10 cellular contexts compared by ENCODE assay signal in genomic region chr14:21536395-21537087, GRCh38. TPM values are rescaled to one million over a fixed set of nuclear protein-coding genes. Genes with fewer than 3 reads are reported as not detected.
DNase-seq lines count a peak whose midpoint lies in the region; ATAC-seq, FAIRE-seq and TF ChIP-seq lines count a peak whose summit lies in the region.
"Had no signal": no experiment of that assay in that cellular context is flagged by ENCODE, and none has a peak within 500 bp of the region (broad histone marks: within the 10 kb centered on the region; RNA-seq: fewer than 3 reads in every experiment).

No MANE protein-coding gene starts in this region.

- peak overlapping the region; percentile 92 for H3K18ac ChIP-seq in H9 (ENCODE audit: insufficient read length, low read depth, low read length)

- DNase-seq in H9 (peak; percentile 56), astrocyte of the hippocampus (ENCODE audit: low read depth, low spot score) (peak; percentile 24), iPS-NIHi11 (ENCODE audit: low spot score) (peak; percentile 33), sciatic nerve (ENCODE audit: low spot score) (no peak), D721Med (ENCODE audit: insufficient read length, low spot score) (no peak), posterior vena cava (ENCODE audit: low spot score) (no peak)
- no peak for DNase-seq in activated T-helper 1 cell treated with anti-CD3 and anti-CD28 coated beads, Interleukin-12 subunit alpha, Interleukin-12 subunit beta, Interleukin-2, Interleukin-4 antibody, amounts not matched to agents 30 ng/mL and 10 ng/mL and 1 ng/mL, durations not matched to agents 14 hours and 24 hours and 36 hours (ENCODE audit: low spot score)

- no peak overlapping the region for H2BK120ac ChIP-seq in H9 (ENCODE audit: low read depth, low read length, poor library complexity, severe bottlenecking)

- no peak overlapping the region for H3K23ac ChIP-seq in H9 (ENCODE audit: insufficient read length, low read depth, low read length)

- H3K27me3 Mint-ChIP-seq in H9 (ENCODE audit: low read depth) = no peaks in the 10 kb centered on the region
- peaks cover 54% of the 10 kb centered on the region for H3K27me3 Mint-ChIP-seq in activated T-helper 1 cell treated with anti-CD3 and anti-CD28 coated beads, Interleukin-12 subunit alpha, Interleukin-12 subunit beta, Interleukin-2, Interleukin-4 antibody, amounts not matched to agents 30 ng/mL and 10 ng/mL and 1 ng/mL, durations not matched to agents 14 hours and 24 hours and 36 hours (ENCODE audit: insufficient read depth)

- peaks cover 8 to 20% (median 11%) of the 10 kb centered on the region in 3 experiments; a peak in 6 of 7 replicates for H3K36me3 Mint-ChIP-seq in H9 (ENCODE audit: insufficient read depth in 1 of 3, low read depth in 3 of 3)
- H3K36me3 Mint-ChIP-seq in activated T-helper 1 cell treated with anti-CD3 and anti-CD28 coated beads, Interleukin-12 subunit alpha, Interleukin-12 subunit beta, Interleukin-2, Interleukin-4 antibody, amounts not matched to agents 30 ng/mL and 10 ng/mL and 1 ng/mL, durations not matched to agents 14 hours and 24 hours and 36 hours (ENCODE audit: low read depth) = no peaks in the 10 kb centered on the region

- no peak overlapping the region for H2BK12ac ChIP-seq in H9 (ENCODE audit: insufficient read length, low read depth, low read length)

- peaks cover 6% of the 10 kb centered on the region; the same call in 1 of the 2 replicates for H3K4me1 ChIP-seq in H9 (ENCODE audit: insufficient read depth, low read length)

- no peak overlapping the region for H4K91ac ChIP-seq in H9 (ENCODE audit: insufficient read length, low read depth, low read length)

- H3K9me3 Mint-ChIP-seq in H9 = no peaks in the 10 kb centered on the region
- H3K9me3 Mint-ChIP-seq in activated T-helper 1 cell treated with anti-CD3 and anti-CD28 coated beads, Interleukin-12 subunit alpha, Interleukin-12 subunit beta, Interleukin-2, Interleukin-4 antibody, amounts not matched to agents 30 ng/mL and 10 ng/mL and 1 ng/mL, durations not matched to agents 14 hours and 24 hours and 36 hours = no peaks in the 10 kb centered on the region
- H3K9me3 Mint-ChIP-seq: activated T-helper 2 cell treated with anti-CD3 and anti-CD28 coated beads, Interferon-gamma antibody, Interleukin-2, Interleukin-4, amounts not matched to agents 10 μg/mL and 5 μg/mL and 100 μg/mL, durations not matched to agents 14 hours and 24 hours and 36 hours had no signal

- H3K4me2 ChIP-seq in H9 (ENCODE audit: insufficient read depth, insufficient read length, low read length) = peak overlapping the region; percentile 97
- H3K4me2 ChIP-seq: KMS-11 had no signal

- H3K4me3 Mint-ChIP-seq in H9 = peak overlapping the region; percentile 85 to 99
- H3K4me3 Mint-ChIP-seq in activated T-helper 1 cell treated with anti-CD3 and anti-CD28 coated beads, Interleukin-12 subunit alpha, Interleukin-12 subunit beta, Interleukin-2, Interleukin-4 antibody, amounts not matched to agents 30 ng/mL and 10 ng/mL and 1 ng/mL, durations not matched to agents 14 hours and 24 hours and 36 hours = no peak overlapping the region

- peaks cover 49 to 61% of the 10 kb centered on the region in 2 experiments for H3K4me1 Mint-ChIP-seq in H9
- no peaks in the 10 kb centered on the region for H3K4me1 Mint-ChIP-seq in activated T-helper 1 cell treated with anti-CD3 and anti-CD28 coated beads, Interleukin-12 subunit alpha, Interleukin-12 subunit beta, Interleukin-2, Interleukin-4 antibody, amounts not matched to agents 30 ng/mL and 10 ng/mL and 1 ng/mL, durations not matched to agents 14 hours and 24 hours and 36 hours (ENCODE audit: low read depth)

- no peak for FAIRE-seq in D721Med (lab: Jason Lieb, UNC)

- no peak overlapping the region for H4K8ac ChIP-seq in H9 (replicated peaks; ENCODE audit: insufficient read length, low read depth, low read length)

- no peak overlapping the region for H4K5ac ChIP-seq in H9 (ENCODE audit: insufficient read length, low read depth, low read length)

- peak overlapping the region; percentile 66 for H2BK5ac ChIP-seq in H9 (ENCODE audit: insufficient read length, low read length)

- no peak overlapping the region for H2BK20ac ChIP-seq in H9 (ENCODE audit: low read depth, low read length, poor library complexity, severe bottlenecking)

- H3K56ac ChIP-seq in H9 (ENCODE audit: insufficient read length, low read depth, low read length) = no peak overlapping the region

- peak overlapping the region; percentile 87; the same call in 1 of the 2 replicates for H3K14ac ChIP-seq in H9 (ENCODE audit: insufficient read depth, low read length)

- no peaks in the 10 kb centered on the region for H3K9me3 ChIP-seq in H9 (ENCODE audit: control insufficient read depth, low read depth, low read length)

- WGBS in H9 (ENCODE audit: extremely low coverage, insufficient read length, low lambda C conversion rate) = no CpG with 5 or more reads among the region's 26 CpGs

- H3K79me2 ChIP-seq in H9 (ENCODE audit: insufficient read depth, low read length) = peaks cover 27% of the 10 kb centered on the region; the same call in 1 of the 2 replicates

- peak overlapping the region; percentile 82 for H3K9ac ChIP-seq in H9 (ENCODE audit: extremely low read depth, insufficient read length, low read length)
- H3K9ac ChIP-seq: KMS-11 had no signal

- no peaks in the 10 kb centered on the region for H3K79me1 ChIP-seq in H9 (ENCODE audit: insufficient read depth, low read depth, low read length, poor library complexity, severe bottlenecking)

- no peak overlapping the region for H3K4ac ChIP-seq in H9 (ENCODE audit: low read depth, low read length)

- no peak overlapping the region for H2AK5ac ChIP-seq in H9 (ENCODE audit: insufficient read length, low read length)

- H3K27me3 ChIP-seq in H9 (ENCODE audit: insufficient read depth, low read length) = no peaks in the 10 kb centered on the region

- ATAC-seq in sciatic nerve = peak; percentile 41
- ATAC-seq in GM19351 (IDR thresholded peaks at IDR 0.05; ENCODE audit: unreplicated experiment) = no peak

- TF ChIP-seq CTCF in H9 (conservative IDR thresholded peaks at IDR 0.05) (no peak), D721Med (IDR thresholded peaks at IDR 0.05; ENCODE audit: insufficient read depth, missing control alignments) (no peak)

- H3T11ph ChIP-seq in H9 (ENCODE audit: low read length) = no peak overlapping the region

- H3K23me2 ChIP-seq in H9 (ENCODE audit: insufficient read length, low read depth, low read length, poor library complexity, severe bottlenecking) = peaks cover 16% of the 10 kb centered on the region

- H3K27ac ChIP-seq in H9 (ENCODE audit: insufficient read length, low read depth, low read length) = peak overlapping the region; percentile 69
- H3K27ac ChIP-seq: KMS-11 had no signal

- H2AFZ ChIP-seq in H9 (ENCODE audit: low read length) = no peak overlapping the region

- H4K20me1 ChIP-seq in H9 (ENCODE audit: control insufficient read depth, insufficient read depth, insufficient read length) = no peaks in the 10 kb centered on the region

- intact Hi-C loops in sciatic nerve (cut with DNase I) = no loop called here
- intact Hi-C loops in activated T-helper 1 cell treated with anti-CD3 and anti-CD28 coated beads, Interleukin-12 subunit alpha, Interleukin-12 subunit beta, Interleukin-2, Interleukin-4 antibody, amounts not matched to agents 30 ng/mL and 10 ng/mL and 1 ng/mL, durations not matched to agents 14 hours and 24 hours and 36 hours (cut with micrococcal nuclease) = no loop called here
- intact Hi-C loops in posterior vena cava (cut with DNase I) = no loop called here

- peak overlapping the region; percentile 93 to 100 (median 97) for H3K27ac Mint-ChIP-seq in H9
- no peak overlapping the region for H3K27ac Mint-ChIP-seq in activated T-helper 1 cell treated with anti-CD3 and anti-CD28 coated beads, Interleukin-12 subunit alpha, Interleukin-12 subunit beta, Interleukin-2, Interleukin-4 antibody, amounts not matched to agents 30 ng/mL and 10 ng/mL and 1 ng/mL, durations not matched to agents 14 hours and 24 hours and 36 hours
- H3K27ac Mint-ChIP-seq: activated T-helper 2 cell treated with anti-CD3 and anti-CD28 coated beads, Interferon-gamma antibody, Interleukin-2, Interleukin-4, amounts not matched to agents 10 μg/mL and 5 μg/mL and 100 μg/mL, durations not matched to agents 14 hours and 24 hours and 36 hours had no signal

- H2BK15ac ChIP-seq in H9 (ENCODE audit: low read depth, low read length) = no peak overlapping the region

RNA-seq across cellular contexts. Expression of gene SALL2, which starts 10.4 kb away (rescaled TPM):
- total RNA-seq in H9 (2021) = 287 and 299 TPM in 2 replicates
- total RNA-seq in sciatic nerve = 16.3 TPM
- total RNA-seq in activated T-helper 1 cell treated with anti-CD3 and anti-CD28 coated beads, Interleukin-12 subunit alpha, Interleukin-12 subunit beta, Interleukin-2, Interleukin-4 antibody, amounts not matched to agents 30 ng/mL and 10 ng/mL and 1 ng/mL, durations not matched to agents 14 hours and 24 hours and 36 hours = 1.3 and 1.6 TPM in 2 replicates
- total RNA-seq in posterior vena cava = 1 to 10 TPM; 6.2 to 7.1 TPM

RNA-seq across cellular contexts. Expression of gene METTL3, which starts 25.4 kb away (rescaled TPM):
- total RNA-seq in H9 (2021) (84.1 and 84.4 TPM in 2 replicates), sciatic nerve (43.3 TPM), posterior vena cava (10 to 100 TPM; 26.4 to 29.0 TPM)
- 75.1 and 77.7 TPM in 2 replicates for total RNA-seq in activated T-helper 1 cell treated with anti-CD3 and anti-CD28 coated beads, Interleukin-12 subunit alpha, Interleukin-12 subunit beta, Interleukin-2, Interleukin-4 antibody, amounts not matched to agents 30 ng/mL and 10 ng/mL and 1 ng/mL, durations not matched to agents 14 hours and 24 hours and 36 hours

RNA-seq across cellular contexts. Expression of gene OR10G3, which starts 43.3 kb away (rescaled TPM):
- total RNA-seq in H9 (2021) = not detected in 2 replicates
- not detected for total RNA-seq in sciatic nerve
- total RNA-seq in activated T-helper 1 cell treated with anti-CD3 and anti-CD28 coated beads, Interleukin-12 subunit alpha, Interleukin-12 subunit beta, Interleukin-2, Interleukin-4 antibody, amounts not matched to agents 30 ng/mL and 10 ng/mL and 1 ng/mL, durations not matched to agents 14 hours and 24 hours and 36 hours = not detected in 2 replicates
- not detected for total RNA-seq in posterior vena cava
- total RNA-seq: activated T-helper 2 cell treated with anti-CD3 and anti-CD28 coated beads, Interferon-gamma antibody, Interleukin-2, Interleukin-4, amounts not matched to agents 10 μg/mL and 5 μg/mL and 100 μg/mL, durations not matched to agents 14 hours and 24 hours and 36 hours had no signal

RNA-seq across cellular contexts. Expression of gene TOX4, which starts 59.5 kb away (rescaled TPM):
- total RNA-seq in H9 (2021) (58.0 and 64.7 TPM in 2 replicates), sciatic nerve (60.0 TPM), posterior vena cava (10 to 100 TPM; 56.1 to 67.3 TPM)
- 77.5 and 86.6 TPM in 2 replicates for total RNA-seq in activated T-helper 1 cell treated with anti-CD3 and anti-CD28 coated beads, Interleukin-12 subunit alpha, Interleukin-12 subunit beta, Interleukin-2, Interleukin-4 antibody, amounts not matched to agents 30 ng/mL and 10 ng/mL and 1 ng/mL, durations not matched to agents 14 hours and 24 hours and 36 hours

RNA-seq across cellular contexts. Expression of gene RAB2B, which starts 59.8 kb away (rescaled TPM):
- total RNA-seq in H9 (2021) = 26.2 and 27.9 TPM in 2 replicates
- total RNA-seq in sciatic nerve = 41.0 TPM
- total RNA-seq in activated T-helper 1 cell treated with anti-CD3 and anti-CD28 coated beads, Interleukin-12 subunit alpha, Interleukin-12 subunit beta, Interleukin-2, Interleukin-4 antibody, amounts not matched to agents 30 ng/mL and 10 ng/mL and 1 ng/mL, durations not matched to agents 14 hours and 24 hours and 36 hours = 30.3 and 32.5 TPM in 2 replicates
- total RNA-seq in posterior vena cava = 10 to 100 TPM; 29.2 to 32.3 TPM

Comparison
In these comparisons a context has a peak if more than half of its experiments do, and no peak if none do; other contexts are left out.
1. DNase-seq: peak in H9 (single experiment), astrocyte of the hippocampus (single experiment) and iPS-NIHi11 (single experiment); none in sciatic nerve (single experiment), activated T-helper 1 cell treated with anti-CD3 and anti-CD28 coated beads, Interleukin-12 subunit alpha, Interleukin-12 subunit beta, Interleukin-2, Interleukin-4 antibody, amounts not matched to agents 30 ng/mL and 10 ng/mL and 1 ng/mL, durations not matched to agents 14 hours and 24 hours and 36 hours (single experiment), D721Med (single experiment) and posterior vena cava (single experiment).
2. RNA of gene SALL2, which starts 10.4 kb away (total RNA-seq): 287 to 299 TPM in H9; 16.3 TPM in sciatic nerve (single experiment), 6.2 to 7.1 TPM in posterior vena cava and 1.3 to 1.6 TPM in activated T-helper 1 cell treated with anti-CD3 and anti-CD28 coated beads, Interleukin-12 subunit alpha, Interleukin-12 subunit beta, Interleukin-2, Interleukin-4 antibody, amounts not matched to agents 30 ng/mL and 10 ng/mL and 1 ng/mL, durations not matched to agents 14 hours and 24 hours and 36 hours; every median in the first group is over 10 times any median in the second.